In the genomic region with DNA sequence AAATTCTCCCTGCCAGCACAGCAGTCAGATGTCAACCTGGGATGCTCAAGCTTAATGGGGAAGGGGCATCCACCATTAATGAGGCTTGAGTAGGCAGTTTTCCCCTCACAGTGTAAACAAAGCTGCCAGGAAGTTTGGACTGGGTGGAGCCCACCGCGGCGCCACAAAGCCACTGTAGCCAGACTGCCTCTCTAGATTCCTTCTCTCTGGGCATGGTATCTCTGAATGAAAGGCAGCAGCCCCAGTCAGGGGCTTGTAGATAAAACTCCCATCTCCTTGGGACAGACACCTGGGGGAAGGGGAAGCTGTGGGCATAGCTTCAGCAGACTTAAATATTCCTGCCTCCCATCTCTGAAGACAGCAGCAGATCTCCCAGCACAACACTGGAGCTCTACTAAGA, we compare ENCODE assay signal across 4 cellular contexts. TPM values are rescaled to one million over a fixed set of nuclear protein-coding genes. Genes with fewer than 3 reads are reported as not detected.
"Had no signal": no experiment of that assay in that cellular context is flagged by ENCODE, and none has a peak within 500 bp of the region (broad histone marks: within the 10 kb centered on the region; RNA-seq: fewer than 3 reads in every experiment).

No MANE protein-coding gene starts in this region.

RNA-seq across cellular contexts. Expression of a gene that starts 12.0 kb away (rescaled TPM):
- total RNA-seq: HepG2, HT1080, IMR-90, OCI-LY7 had no signal
- polyA plus RNA-seq: IMR-90 had no signal
